In the genomic region with DNA sequence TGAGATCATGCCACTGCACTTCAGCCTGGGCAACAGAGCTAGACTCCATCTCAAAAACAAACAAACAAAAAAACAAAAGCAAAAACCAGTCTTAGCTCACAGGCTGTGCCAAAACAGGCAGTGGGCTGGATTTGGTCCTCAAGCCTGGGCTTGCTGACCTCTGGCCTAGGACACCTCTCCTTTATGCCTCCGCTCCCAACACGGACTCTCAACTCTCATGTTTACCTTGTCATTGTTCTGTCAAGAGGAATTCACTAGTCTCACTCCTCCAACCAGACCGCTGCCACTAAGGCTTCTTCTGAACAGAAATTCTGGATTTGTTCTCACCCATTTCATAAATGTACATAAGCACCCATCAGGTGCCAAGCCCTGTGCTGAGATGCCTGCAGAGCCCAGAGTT, we compare ENCODE assay signal across 14 cellular contexts. TPM values are rescaled to one million over a fixed set of nuclear protein-coding genes. Genes with fewer than 3 reads are reported as not detected.
"Had no signal": no experiment of that assay in that cellular context is flagged by ENCODE, and none has a peak within 500 bp of the region (broad histone marks: within the 10 kb centered on the region; RNA-seq: fewer than 3 reads in every experiment).

No MANE protein-coding gene starts in this region.

- H3K36me3 ChIP-seq: SJCRH30 had no signal

- FAIRE-seq: RCC 7860 had no signal

- H2AFZ ChIP-seq: PC-9 had no signal

- DNase-seq: NCI-H1417 treated with DMSO at 0.1 percent for 48 hours, NCI-H187 treated with DMSO at 0.1 percent for 48 hours, NCI-H524 treated with DMSO at 0.1 percent for 48 hours, SIG-M5 had no signal

- H3K4me3 ChIP-seq: PC-9, SJCRH30, SK-N-MC had no signal

- H3K9me3 ChIP-seq: SJCRH30 had no signal

- H3K27ac ChIP-seq: KMS-11, PC-9, RWPE1, SJCRH30, SK-N-MC had no signal

- H3K4me2 ChIP-seq: KMS-11, PC-9 had no signal

- H3K9ac ChIP-seq: KMS-11 had no signal

RNA-seq across cellular contexts. Expression of a gene that starts 42.6 kb away (rescaled TPM):
- total RNA-seq: LHCN-M2, OCI-LY7, RPMI7951, SJCRH30, SK-MEL-5 had no signal
